ENCODE assay signal across 22 cellular contexts in genomic region chr6:31677955-31678354, GRCh38. TPM values are rescaled to one million over a fixed set of nuclear protein-coding genes. Genes with fewer than 3 reads are reported as not detected.
"Had no signal": no experiment of that assay in that cellular context is flagged by ENCODE, and none has a peak within 500 bp of the region (broad histone marks: within the 10 kb centered on the region; RNA-seq: fewer than 3 reads in every experiment).

No MANE protein-coding gene starts in this region.

- H3K9me3 ChIP-seq: heart left ventricle, pancreas, tibial artery, upper lobe of left lung, uterus had no signal

- H3K36me3 Mint-ChIP-seq: natural killer cell treated with Interleukin-12 subunit alpha and Interleukin-12 subunit beta and Interleukin-15 and Interleukin-18, amount 100 ng/mL, for 72 hours had no signal

- H3K27me3 Mint-ChIP-seq: natural killer cell treated with Interleukin-12 subunit alpha and Interleukin-12 subunit beta and Interleukin-15 and Interleukin-18, amount 100 ng/mL, for 72 hours; progenitor cell of endocrine pancreas had no signal

- H3K27ac ChIP-seq: heart left ventricle, pancreas, tibial artery, upper lobe of left lung, uterus had no signal

- H3K4me3 Mint-ChIP-seq: dendritic cell treated with granulocyte-macrophage colony-stimulating factor and Interleukin-4, amounts not matched to agents 40 ng/mL and 50 ng/mL, for 4 days; natural killer cell treated with Interleukin-12 subunit alpha and Interleukin-12 subunit beta and Interleukin-15 and Interleukin-18, amount 100 ng/mL, for 72 hours had no signal

- H3K36me3 ChIP-seq: pancreas, uterus had no signal

- H3K27ac Mint-ChIP-seq: natural killer cell treated with Interleukin-12 subunit alpha and Interleukin-12 subunit beta and Interleukin-15 and Interleukin-18, amount 100 ng/mL, for 72 hours; progenitor cell of endocrine pancreas had no signal

- H3K27me3 ChIP-seq: heart left ventricle, pancreas, tibial artery, upper lobe of left lung, uterus had no signal

- H3K4me3 ChIP-seq: heart left ventricle, lung, pancreas, tibial artery, upper lobe of left lung, uterus had no signal

- DNase-seq: erythroblast; foreskin melanocyte; heart left ventricle; hippocampal formation; left colon; left ventricle myocardium superior; mesenchymal stem cell; midbrain; occipital lobe; pancreas; right cardiac atrium; small intestine; stimulated activated CD4-positive, alpha-beta T cell treated with anti-CD3 and anti-CD28 coated beads, Interleukin-12 subunit alpha, Interleukin-12 subunit beta, amount 100 ng/mL, for 4 hours; stimulated activated naive CD8-positive, alpha-beta T cell treated with anti-CD3 and anti-CD28 coated beads, Interleukin-15, Interleukin-2, amounts not matched to agents 100 U/mL and 50 U/mL, for 24 hours; tibial artery; upper lobe of left lung; uterus had no signal

- ATAC-seq: heart left ventricle; left colon; left ventricle myocardium superior; natural killer cell treated with Interleukin-12 subunit alpha and Interleukin-12 subunit beta and Interleukin-15 and Interleukin-18, amount 100 ng/mL, for 72 hours; pancreas; right cardiac atrium; stimulated activated naive CD8-positive, alpha-beta T cell treated with anti-CD3 and anti-CD28 coated beads, Interleukin-15, Interleukin-2, amounts not matched to agents 100 U/mL and 50 U/mL, for 24 hours had no signal

- H3K9me3 Mint-ChIP-seq: dendritic cell treated with granulocyte-macrophage colony-stimulating factor and Interleukin-4, amounts not matched to agents 40 ng/mL and 50 ng/mL, for 4 days; natural killer cell treated with Interleukin-12 subunit alpha and Interleukin-12 subunit beta and Interleukin-15 and Interleukin-18, amount 100 ng/mL, for 72 hours had no signal

RNA-seq across cellular contexts. Expression of gene LY6G5C, which starts 2.9 kb away (rescaled TPM):
- total RNA-seq: kidney epithelial cell had no signal
